8 cellular contexts compared by ENCODE assay signal in genomic region chr19:4909172-4909896, GRCh38. TPM values are rescaled to one million over a fixed set of nuclear protein-coding genes. Genes with fewer than 3 reads are reported as not detected.
A peak's percentile ranks its signal among the peaks of the same experiment; 100 is the strongest.
DNase-seq lines count a peak whose midpoint lies in the region; ATAC-seq and TF ChIP-seq lines count a peak whose summit lies in the region.

Gene UHRF1 (plus strand): TSS chr19:4909501. CDS start chr19:4910886, 1,385 bp downstream.

- H3K9me3 ChIP-seq in ES-I3 (ENCODE audit: control insufficient read depth, insufficient read depth, low read length) (no peaks in the 10 kb centered on the region), H9 (ENCODE audit: control insufficient read depth, low read depth, low read length) (no peaks in the 10 kb centered on the region), sigmoid colon (no peaks in the 10 kb centered on the region)

- peaks cover 11% of the 10 kb centered on the region; the same call in 1 of the 2 replicates for H3K79me2 ChIP-seq in H9 (ENCODE audit: insufficient read depth, low read length)

- intact Hi-C loops in sigmoid colon (cut with DNase I), result no loop called here

- H2BK120ac ChIP-seq in H9 (ENCODE audit: low read depth, low read length, poor library complexity, severe bottlenecking), result no peak within 1 kb of the TSS

- CTCF ChIA-PET in activated CD8-positive, alpha-beta T cell treated with anti-CD3 and anti-CD28 coated beads, Interleukin-2, amount 10 ng/mL, durations not matched to agents 7 days and 5 days (lab: Charles Lee), result interaction anchor here (6.5 kb wide), 1 partner anchor 98 kb away, joined by 94 read pairs; no protein-coding TSS in a partner anchor

- H2BK20ac ChIP-seq in H9 (ENCODE audit: low read depth, low read length, poor library complexity, severe bottlenecking), result no peak within 1 kb of the TSS

- H2AK5ac ChIP-seq in H9 (ENCODE audit: insufficient read length, low read length), result no peak within 1 kb of the TSS

- no peak within 1 kb of the TSS for H2AFZ ChIP-seq in H9 (ENCODE audit: low read length)

- H3K27me3 ChIP-seq in H9 (ENCODE audit: insufficient read depth, low read length) (no peaks in the 10 kb centered on the region), sigmoid colon (peaks cover 6 to 21% (median 12%) of the 10 kb centered on the region in 3 donors)

- no peaks in the 10 kb centered on the region for H3K79me1 ChIP-seq in H9 (ENCODE audit: insufficient read depth, low read depth, low read length, poor library complexity, severe bottlenecking)

- TF ChIP-seq CTCF in H9 (conservative IDR thresholded peaks at IDR 0.05) (no peak), fibroblast of villous mesenchyme (IDR thresholded peaks at IDR 0.05; ENCODE audit: insufficient read depth, low read depth, low read length) (no peak), sigmoid colon (IDR thresholded peaks at IDR 0.05) (no peak)

- peaks cover 29 to 31% of the 10 kb centered on the region in 2 experiments for H3K4me1 Mint-ChIP-seq in H9
- H3K4me1 Mint-ChIP-seq in activated CD8-positive, alpha-beta T cell treated with anti-CD3 and anti-CD28 coated beads, Interleukin-2, amount 10 ng/mL, durations not matched to agents 7 days and 5 days (ENCODE audit: low read depth), result peaks cover 39% of the 10 kb centered on the region

- no peak within 1 kb of the TSS for H2BK12ac ChIP-seq in H9 (ENCODE audit: insufficient read length, low read depth, low read length)

- no peak within 1 kb of the TSS for H3T11ph ChIP-seq in H9 (ENCODE audit: low read length)

- H3K56ac ChIP-seq in H9 (ENCODE audit: insufficient read length, low read depth, low read length), result no peak within 1 kb of the TSS

- peak within 1 kb of the TSS in 1 of 3 experiments; percentile 87; a peak in 1 of 7 replicates for H3K27ac Mint-ChIP-seq in H9
- peak within 1 kb of the TSS; percentile 84 for H3K27ac Mint-ChIP-seq in activated CD8-positive, alpha-beta T cell treated with anti-CD3 and anti-CD28 coated beads, Interleukin-2, amount 10 ng/mL, durations not matched to agents 7 days and 5 days

- H3K9me3 Mint-ChIP-seq in H9, result no peaks in the 10 kb centered on the region; a peak in 1 of 5 replicates
- no peaks in the 10 kb centered on the region for H3K9me3 Mint-ChIP-seq in activated CD8-positive, alpha-beta T cell treated with anti-CD3 and anti-CD28 coated beads, Interleukin-2, amount 10 ng/mL, durations not matched to agents 7 days and 5 days (ENCODE audit: insufficient read depth)

- POLR2A ChIA-PET in activated CD8-positive, alpha-beta T cell treated with anti-CD3 and anti-CD28 coated beads, Interleukin-2, amount 10 ng/mL, durations not matched to agents 7 days and 5 days (lab: Charles Lee), result no interaction called here

- ATAC-seq in activated CD8-positive, alpha-beta T cell treated with anti-CD3 and anti-CD28 coated beads, Interleukin-2, amount 10 ng/mL, durations not matched to agents 7 days and 5 days, result peak; percentile 29
- no peak for ATAC-seq in GM18511 (IDR thresholded peaks at IDR 0.05; ENCODE audit: unreplicated experiment)
- ATAC-seq in GM21423 (IDR thresholded peaks at IDR 0.05; ENCODE audit: unreplicated experiment), result no peak

- H3K4me3 ChIP-seq in fibroblast of villous mesenchyme (ENCODE audit: low read depth, low read length), result peak within 1 kb of the TSS; percentile 68
- peak within 1 kb of the TSS; percentile 49 to 72 (median 66) for H3K4me3 ChIP-seq in sigmoid colon

- H4K8ac ChIP-seq in H9 (replicated peaks; ENCODE audit: insufficient read length, low read depth, low read length), result no peak within 1 kb of the TSS

- H3K4me2 ChIP-seq in H9 (ENCODE audit: insufficient read depth, insufficient read length, low read length), result peak within 1 kb of the TSS; percentile 74

- peaks cover 30% of the 10 kb centered on the region for H3K27me3 Mint-ChIP-seq in H9 (ENCODE audit: low read depth)
- H3K27me3 Mint-ChIP-seq in activated CD8-positive, alpha-beta T cell treated with anti-CD3 and anti-CD28 coated beads, Interleukin-2, amount 10 ng/mL, durations not matched to agents 7 days and 5 days (ENCODE audit: low read depth), result no peaks in the 10 kb centered on the region

- H3K4me1 ChIP-seq in ES-I3 (ENCODE audit: insufficient read depth, low read length) (peaks cover 26% of the 10 kb centered on the region; the same call in 1 of the 2 replicates), H9 (ENCODE audit: insufficient read depth, low read length) (no peaks in the 10 kb centered on the region; the same call in 1 of the 2 replicates), sigmoid colon (peaks cover 0 to 28% (median 28%) of the 10 kb centered on the region in 4 donors)

- H3K9ac ChIP-seq in ES-I3 (ENCODE audit: low read depth, low read length), result peak within 1 kb of the TSS; percentile 50; the same call in 1 of the 2 replicates
- H3K9ac ChIP-seq in H9 (ENCODE audit: extremely low read depth, insufficient read length, low read length), result peak within 1 kb of the TSS; percentile 63

- peak; percentile 41 for DNase-seq in H9
- DNase-seq in NCI-H2196 (lab: John Stamatoyannopoulos, UW; ENCODE audit: unreplicated experiment), result peak; percentile 84
- DNase-seq in activated CD8-positive, alpha-beta T cell treated with anti-CD3 and anti-CD28 coated beads, Interleukin-2, amount 10 ng/mL, durations not matched to agents 7 days and 5 days, result peak; percentile 76
- DNase-seq in fibroblast of villous mesenchyme (ENCODE audit: low read depth), result peak; percentile 12
- no peak for DNase-seq in sigmoid colon

- no peak within 1 kb of the TSS for H4K91ac ChIP-seq in H9 (ENCODE audit: insufficient read length, low read depth, low read length)

- H3K4ac ChIP-seq in H9 (ENCODE audit: low read depth, low read length), result no peak within 1 kb of the TSS

- H2BK15ac ChIP-seq in H9 (ENCODE audit: low read depth, low read length), result no peak within 1 kb of the TSS

- H3K4me3 Mint-ChIP-seq in H9, result peak within 1 kb of the TSS; percentile 79 to 89
- H3K4me3 Mint-ChIP-seq in activated CD8-positive, alpha-beta T cell treated with anti-CD3 and anti-CD28 coated beads, Interleukin-2, amount 10 ng/mL, durations not matched to agents 7 days and 5 days, result peak within 1 kb of the TSS; percentile 79

- H3K23me2 ChIP-seq in H9 (ENCODE audit: insufficient read length, low read depth, low read length, poor library complexity, severe bottlenecking), result peaks cover 7% of the 10 kb centered on the region

- H2BK5ac ChIP-seq in H9 (ENCODE audit: insufficient read length, low read length), result no peak within 1 kb of the TSS

- no peak for TF ChIP-seq EP300 in sigmoid colon (IDR thresholded peaks at IDR 0.05)

- no peaks in the 10 kb centered on the region for H4K20me1 ChIP-seq in H9 (ENCODE audit: control insufficient read depth, insufficient read depth, insufficient read length)

- H3K14ac ChIP-seq in H9 (ENCODE audit: insufficient read depth, low read length), result peak within 1 kb of the TSS; percentile 73

- no peak for TF ChIP-seq POLR2A in sigmoid colon (IDR thresholded peaks at IDR 0.05)

- no CpG with 5 or more reads among the region's 87 CpGs for WGBS in H9 (ENCODE audit: extremely low coverage, insufficient read length, low lambda C conversion rate)
- WGBS in sigmoid colon, 2 donors, result 2% methylated on average over 87 of the region's 87 CpGs

- H3K27ac ChIP-seq in H9 (ENCODE audit: insufficient read length, low read depth, low read length) (no peak within 1 kb of the TSS), sigmoid colon (no peak within 1 kb of the TSS)

- no peak within 1 kb of the TSS for H3K23ac ChIP-seq in H9 (ENCODE audit: insufficient read length, low read depth, low read length)

- peaks cover 7 to 40% (median 31%) of the 10 kb centered on the region in 3 experiments; a peak in 6 of 7 replicates for H3K36me3 Mint-ChIP-seq in H9 (ENCODE audit: insufficient read depth in 1 of 3, low read depth in 3 of 3)
- H3K36me3 Mint-ChIP-seq in activated CD8-positive, alpha-beta T cell treated with anti-CD3 and anti-CD28 coated beads, Interleukin-2, amount 10 ng/mL, durations not matched to agents 7 days and 5 days (ENCODE audit: low read depth), result peaks cover 40% of the 10 kb centered on the region

- H4K5ac ChIP-seq in H9 (ENCODE audit: insufficient read length, low read depth, low read length), result no peak within 1 kb of the TSS

- no peaks in the 10 kb centered on the region for H3K36me3 ChIP-seq in ES-I3 (ENCODE audit: insufficient read depth, low read length)
- H3K36me3 ChIP-seq in sigmoid colon, result no peaks in the 10 kb centered on the region

- peak within 1 kb of the TSS; percentile 51 for H3K18ac ChIP-seq in H9 (ENCODE audit: insufficient read length, low read depth, low read length)

RNA-seq across cellular contexts. Expression of gene UHRF1, which starts in this region (rescaled TPM):
- total RNA-seq in H9 (2021) (106 and 111 TPM in 2 replicates), fibroblast of villous mesenchyme (34.1 and 36.1 TPM in 2 replicates), sigmoid colon (1 to 10 TPM in 3 of 4 donors, under 1 TPM in 1; 0.36 to 1.7 (median 1.4) TPM)
- 100 to 1,000 TPM; 173 to 180 TPM for total RNA-seq in activated CD8-positive, alpha-beta T cell treated with anti-CD3 and anti-CD28 coated beads, Interleukin-2, amount 10 ng/mL, durations not matched to agents 7 days and 5 days
- 10 to 100 TPM in 1 of 3 donors, 1 to 10 TPM in 2; 1.2 to 10.5 (median 2.1) TPM for polyA plus RNA-seq in sigmoid colon

Comparison
In these comparisons a context has a peak if more than half of its experiments do, and no peak if none do; other contexts are left out.
1. RNA of gene UHRF1 (total RNA-seq): 173 to 180 TPM in activated CD8-positive, alpha-beta T cell treated with anti-CD3 and anti-CD28 coated beads, Interleukin-2, amount 10 ng/mL, durations not matched to agents 7 days and 5 days, 106 to 111 TPM in H9 and 34.1 to 36.1 TPM in fibroblast of villous mesenchyme; 0.36 to 1.7 TPM in sigmoid colon; every median in the first group is over 10 times any median in the second.